Comparison of ENCODE assay signal across 17 cellular contexts in genomic region chr12:108455706-108456105, GRCh38. TPM values are rescaled to one million over a fixed set of nuclear protein-coding genes. Genes with fewer than 3 reads are reported as not detected.
A peak's percentile ranks its signal among the peaks of the same experiment; 100 is the strongest.
DNase-seq lines count a peak whose midpoint lies in the region; ATAC-seq, FAIRE-seq and TF ChIP-seq lines count a peak whose summit lies in the region.
"Had no signal": no experiment of that assay in that cellular context is flagged by ENCODE, and none has a peak within 500 bp of the region (broad histone marks: within the 10 kb centered on the region; RNA-seq: fewer than 3 reads in every experiment).

No MANE protein-coding gene starts in this region.

- peaks cover 0 to 2% of the 10 kb centered on the region in 2 donors for H3K27me3 ChIP-seq in left lung
- H3K27me3 ChIP-seq in WERI-Rb-1 (ENCODE audit: insufficient read depth, low read depth, severe bottlenecking): peaks cover 47% of the 10 kb centered on the region
- H3K27me3 ChIP-seq: BE2C had no signal

- TF ChIP-seq POLR2A in GM12891 (IDR thresholded peaks at IDR 0.05; ENCODE audit: low read depth, low read length): no peak

- no peak overlapping the region for H3K27ac ChIP-seq in left lung
- no peak overlapping the region for H3K27ac ChIP-seq in WERI-Rb-1

- H3K36me3 ChIP-seq in left lung: no peaks in the 10 kb centered on the region
- no peaks in the 10 kb centered on the region for H3K36me3 ChIP-seq in WERI-Rb-1
- H3K36me3 ChIP-seq: BE2C had no signal

- ATAC-seq in left lung (peak; percentile 18), HG03196 (IDR thresholded peaks at IDR 0.05; ENCODE audit: unreplicated experiment) (no peak)
- ATAC-seq in stimulated activated naive CD8-positive, alpha-beta T cell treated with anti-CD3 and anti-CD28 coated beads, Interleukin-15, Interleukin-2, amounts not matched to agents 100 U/mL and 50 U/mL, for 24 hours: no peak
- ATAC-seq: SK-N-SH treated with all-trans-retinoic acid at 6 μM for 48 hours had no signal

- DNase-seq in CD1c-positive myeloid dendritic cell (ENCODE audit: extremely low spot score) (peak; percentile 31), GM12891 (ENCODE audit: insufficient read length, low spot score) (no peak), RPMI7951 (ENCODE audit: low read depth) (peak; percentile 43), left lung (no peak), WERI-Rb-1 (no peak), RCC 7860 (ENCODE audit: low spot score) (no peak)
- DNase-seq in stimulated activated naive CD8-positive, alpha-beta T cell treated with anti-CD3 and anti-CD28 coated beads, Interleukin-15, Interleukin-2, amounts not matched to agents 100 U/mL and 50 U/mL, for 24 hours: no peak
- DNase-seq: BE2C; CD4-positive, alpha-beta T cell; DMS153; NCI-H1694 treated with DMSO at 0.1 percent for 48 hours; NK-92 treated with Interleukin-12 subunit alpha and Interleukin-12 subunit beta, amount 100 ng/mL, for 24 hours; SIG-M5; T-helper 1 cell had no signal

- H3K4me1 ChIP-seq in left lung: no peaks in the 10 kb centered on the region

- no peaks in the 10 kb centered on the region for H3K9me3 ChIP-seq in left lung
- H3K9me3 ChIP-seq in WERI-Rb-1 (ENCODE audit: severe bottlenecking): no peaks in the 10 kb centered on the region
- H3K9me3 ChIP-seq: BE2C had no signal

- no peak for TF ChIP-seq CTCF in left lung (IDR thresholded peaks at IDR 0.05)
- no peak for TF ChIP-seq CTCF in WERI-Rb-1 (IDR thresholded peaks at IDR 0.05; ENCODE audit: low read depth, low read length)

- H3K4me3 ChIP-seq in left lung: no peak overlapping the region
- no peak overlapping the region for H3K4me3 ChIP-seq in WERI-Rb-1 (ENCODE audit: low read depth, low read length)

- no peak for FAIRE-seq in GM12891 (lab: Jason Lieb, UNC)
- no peak for FAIRE-seq in RCC 7860 (lab: Jason Lieb, UNC)
- FAIRE-seq: A204.1 had no signal

- intact Hi-C loops in left lung (cut with DNase I): no loop called here

TF ChIP-seq in GM12891, 5 proteins besides CTCF, POLR2A, EP300 and RAD21:
- no peak for TF ChIP-seq PAX5 (IDR thresholded peaks at IDR 0.05; ENCODE audit: insufficient read depth, low read length, severe bottlenecking)
- TF ChIP-seq POLR2AphosphoS5 (IDR thresholded peaks at IDR 0.05; ENCODE audit: low read depth, low read length): no peak
- peak; percentile 96 for TF ChIP-seq SPI1 (IDR thresholded peaks at IDR 0.05; ENCODE audit: low read depth, low read length)
- TF ChIP-seq POU2F2 (IDR thresholded peaks at IDR 0.05; ENCODE audit: low read depth, low read length): 0 out of 2 replicates have a peak, but pooled peaks have one; percentile 12
- no peak for TF ChIP-seq TAF1 (IDR thresholded peaks at IDR 0.05; ENCODE audit: low read depth, low read length)

RNA-seq across cellular contexts. Expression of gene FICD, which starts 59.4 kb away (rescaled TPM):
- polyA plus RNA-seq in GM12891 (2012; ENCODE audit: low read depth, missing spikeins): 2.8 TPM
- total RNA-seq in RPMI7951 (2014; rRNA removed; shearing (Covaris generic)): 3.5 and 3.6 TPM in 2 replicates
- total RNA-seq in left lung: 10 to 100 TPM in 1 of 2 donors, 1 to 10 TPM in 1; 7.7 to 13.2 TPM

Comparison
In these comparisons a context has a peak if more than half of its experiments do, and no peak if none do; other contexts are left out.
1. DNase-seq: peak in CD1c-positive myeloid dendritic cell (single experiment) and RPMI7951 (single experiment); none in GM12891 (single experiment), left lung (0 of 2), stimulated activated naive CD8-positive, alpha-beta T cell treated with anti-CD3 and anti-CD28 coated beads, Interleukin-15, Interleukin-2, amounts not matched to agents 100 U/mL and 50 U/mL, for 24 hours (single experiment), WERI-Rb-1 (single experiment) and RCC 7860 (single experiment).